Comparison of ENCODE assay signal across 26 cellular contexts in the genomic region with DNA sequence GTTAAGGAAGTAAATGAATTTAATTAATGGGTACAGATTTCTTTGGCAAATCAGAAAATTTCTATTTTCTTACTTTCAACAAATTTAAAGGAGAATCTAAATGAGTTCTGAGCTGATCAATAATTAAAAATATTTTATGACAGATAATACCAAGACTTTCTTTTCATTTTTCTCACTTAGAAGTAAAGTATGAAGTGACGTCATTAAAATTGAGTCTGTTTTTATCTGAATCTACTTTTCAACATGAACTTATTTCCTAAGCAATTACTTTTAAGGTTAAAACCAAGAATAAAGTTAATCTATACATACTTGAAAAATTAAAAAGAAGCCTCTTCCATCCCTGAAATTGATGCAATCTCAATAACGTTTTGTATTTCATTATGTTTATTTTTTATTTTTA.
"Had no signal": no experiment of that assay in that cellular context is flagged by ENCODE, and none has a peak within 500 bp of the region (broad histone marks: within the 10 kb centered on the region; RNA-seq: fewer than 3 reads in every experiment).

No MANE protein-coding gene starts in this region.

- H3K27ac ChIP-seq: colonic mucosa, epithelial cell of prostate, esophagus squamous epithelium, foreskin keratinocyte, gastroesophageal sphincter, heart left ventricle, hepatocyte, left lung, lower lobe of right lung had no signal

- H3K36me3 ChIP-seq: colonic mucosa, esophagus squamous epithelium, gastroesophageal sphincter, heart left ventricle, left lung, lower lobe of right lung had no signal

- H3K9me3 ChIP-seq: colonic mucosa, esophagus squamous epithelium, gastroesophageal sphincter, left lung, lower lobe of right lung, mucosa of descending colon had no signal

- H3K79me2 ChIP-seq: hepatocyte had no signal

- DNase-seq: colonic mucosa; cortex of kidney; effector CD8-positive, alpha-beta T cell; effector memory CD8-positive, alpha-beta T cell; endodermal cell; erythroblast; esophagus squamous epithelium; foreskin keratinocyte; heart left ventricle; hypothalamus; immature natural killer cell; left cardiac atrium; left lung; left ventricle myocardium superior; lower lobe of right lung; mesenchymal stem cell; mucosa of descending colon; naive B cell had no signal

- ATAC-seq: effector memory CD8-positive, alpha-beta T cell; esophagus mucosa; foreskin keratinocyte; gastroesophageal sphincter; heart left ventricle; left cardiac atrium; left lung; left ventricle myocardium superior; lower lobe of right lung; mucosa of descending colon had no signal

- H3K4me3 ChIP-seq: colonic mucosa, esophagus squamous epithelium, gastroesophageal sphincter, heart left ventricle, hepatocyte, left lung, lower lobe of right lung, mucosa of descending colon had no signal

- H2AFZ ChIP-seq: hepatocyte had no signal

- H3K4me2 ChIP-seq: hepatocyte had no signal

- FAIRE-seq: endometrium, frontal cortex, islet of Langerhans, keratinocyte had no signal

- H3K27me3 ChIP-seq: colonic mucosa, esophagus squamous epithelium, foreskin keratinocyte, gastroesophageal sphincter, heart left ventricle, hepatocyte, left lung had no signal

- H3K4me1 ChIP-seq: colonic mucosa, esophagus squamous epithelium, foreskin keratinocyte, gastroesophageal sphincter, heart left ventricle, left lung, lower lobe of right lung had no signal
